In the genomic region with DNA sequence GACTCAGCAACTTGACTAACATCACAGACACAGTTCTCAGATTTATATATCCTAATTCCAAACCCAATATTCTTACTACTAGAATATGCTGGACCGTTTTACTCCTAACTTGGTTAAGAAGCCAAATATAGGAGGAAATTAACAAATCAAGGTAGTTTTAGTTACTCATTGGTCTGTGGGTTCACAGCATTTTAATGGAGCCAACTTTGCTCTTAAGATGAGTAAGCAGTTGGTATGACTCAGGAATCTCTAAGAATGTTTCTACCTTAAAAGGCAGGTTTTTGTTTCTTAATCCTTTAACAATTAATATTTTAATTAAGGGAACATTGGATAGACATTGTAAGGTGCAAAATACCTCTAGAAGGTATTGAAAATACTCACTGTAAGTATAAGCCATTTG, we compare ENCODE assay signal across 19 cellular contexts. TPM values are rescaled to one million over a fixed set of nuclear protein-coding genes. Genes with fewer than 3 reads are reported as not detected.
"Had no signal": no experiment of that assay in that cellular context is flagged by ENCODE, and none has a peak within 500 bp of the region (broad histone marks: within the 10 kb centered on the region; RNA-seq: fewer than 3 reads in every experiment).

No MANE protein-coding gene starts in this region.

- H3K36me3 Mint-ChIP-seq: activated naive CD8-positive, alpha-beta T cell; brain; natural killer cell treated with Interleukin-12 subunit alpha and Interleukin-12 subunit beta and Interleukin-15 and Interleukin-18, amount 100 ng/mL, for 72 hours; stimulated activated memory B cell treated with anti-CD40 and anti-IgM and Interleukin-4, amounts not matched to agents 10 μg/mL and 1 μg/mL and 100 μg/mL, for 72 hours had no signal

- H3K36me3 ChIP-seq: WERI-Rb-1 had no signal

- H3K27me3 ChIP-seq: hepatocyte had no signal

- ATAC-seq: activated CD8-positive, alpha-beta T cell treated with anti-CD3 and anti-CD28 coated beads, Interleukin-2, amount 10 ng/mL, durations not matched to agents 7 days and 5 days; activated T-cell treated with anti-CD3 and anti-CD28 coated beads, Interleukin-2, amount 50 U/mL, for 72 hours; left ventricle myocardium superior; natural killer cell treated with Interleukin-12 subunit alpha and Interleukin-12 subunit beta and Interleukin-15 and Interleukin-18, amount 100 ng/mL, for 72 hours; stimulated activated memory B cell treated with anti-CD40 and anti-IgM and Interleukin-4, amounts not matched to agents 10 μg/mL and 1 μg/mL and 100 μg/mL, for 72 hours; T-helper 17 cell had no signal

- H3K27ac Mint-ChIP-seq: activated CD8-positive, alpha-beta T cell treated with anti-CD3 and anti-CD28 coated beads, Interleukin-2, amount 10 ng/mL, durations not matched to agents 7 days and 5 days; activated naive CD8-positive, alpha-beta T cell; activated T-cell treated with anti-CD3 and anti-CD28 coated beads, Interleukin-2, amount 50 U/mL, for 72 hours; natural killer cell treated with Interleukin-12 subunit alpha and Interleukin-12 subunit beta and Interleukin-15 and Interleukin-18, amount 100 ng/mL, for 72 hours; stimulated activated memory B cell treated with anti-CD40 and anti-IgM and Interleukin-4, amounts not matched to agents 10 μg/mL and 1 μg/mL and 100 μg/mL, for 72 hours; T-helper 17 cell had no signal

- H3K4me3 Mint-ChIP-seq: activated CD8-positive, alpha-beta T cell treated with anti-CD3 and anti-CD28 coated beads, Interleukin-2, amount 10 ng/mL, durations not matched to agents 7 days and 5 days; activated naive CD8-positive, alpha-beta T cell; activated T-cell treated with anti-CD3 and anti-CD28 coated beads, Interleukin-2, amount 50 U/mL, for 72 hours; brain; natural killer cell treated with Interleukin-12 subunit alpha and Interleukin-12 subunit beta and Interleukin-15 and Interleukin-18, amount 100 ng/mL, for 72 hours; stimulated activated memory B cell treated with anti-CD40 and anti-IgM and Interleukin-4, amounts not matched to agents 10 μg/mL and 1 μg/mL and 100 μg/mL, for 72 hours; T-helper 17 cell had no signal

- H3K27ac ChIP-seq: hepatocyte, WERI-Rb-1 had no signal

- H3K9me3 Mint-ChIP-seq: activated T-cell treated with anti-CD3 and anti-CD28 coated beads, Interleukin-2, amount 50 U/mL, for 72 hours had no signal

- H3K4me1 Mint-ChIP-seq: brain; stimulated activated memory B cell treated with anti-CD40 and anti-IgM and Interleukin-4, amounts not matched to agents 10 μg/mL and 1 μg/mL and 100 μg/mL, for 72 hours; T-helper 17 cell had no signal

- H3K4me3 ChIP-seq: hepatocyte had no signal

- DNase-seq: activated CD4-positive, alpha-beta T cell treated with anti-CD3 and anti-CD28 coated beads for 4 hours; activated CD8-positive, alpha-beta memory T cell treated with anti-CD3 and anti-CD28 coated beads, Interleukin-2, amount 50 U/mL, for 4 hours; activated CD8-positive, alpha-beta T cell treated with anti-CD3 and anti-CD28 coated beads, Interleukin-2, amount 10 ng/mL, durations not matched to agents 7 days and 5 days; activated gamma-delta T cell; activated T-cell treated with anti-CD3 and anti-CD28 coated beads, Interleukin-2, amount 50 U/mL, for 72 hours; amniotic stem cell; cerebellar nuclear complex; effector memory CD4-positive, alpha-beta T cell; erythroblast; left ventricle myocardium superior; stimulated activated CD4-positive, alpha-beta T cell treated with anti-CD3 and anti-CD28 coated beads, Interleukin-2, amount 100 ng/mL, for 48 hours; T-helper 17 cell; WERI-Rb-1 had no signal

RNA-seq across cellular contexts. Expression of a gene that starts 31.6 kb away (rescaled TPM):
- total RNA-seq: activated CD8-positive, alpha-beta T cell treated with anti-CD3 and anti-CD28 coated beads, Interleukin-2, amount 10 ng/mL, durations not matched to agents 7 days and 5 days; activated T-cell treated with anti-CD3 and anti-CD28 coated beads, Interleukin-2, amount 50 U/mL, for 72 hours; hepatocyte; left ventricle myocardium superior; mesenteric fat pad; natural killer cell treated with Interleukin-12 subunit alpha and Interleukin-12 subunit beta and Interleukin-15 and Interleukin-18, amount 100 ng/mL, for 72 hours; T-helper 17 cell had no signal
